ENCODE assay signal across 2 cellular contexts in genomic region chr1:23178414-23178813, GRCh38.
TF ChIP-seq lines count a peak whose summit lies in the region.

No MANE protein-coding gene starts in this region.

TF ChIP-seq in IMR-90, 13 proteins besides CTCF, POLR2A, EP300 and RAD21:
- TF ChIP-seq, protein P1, sequence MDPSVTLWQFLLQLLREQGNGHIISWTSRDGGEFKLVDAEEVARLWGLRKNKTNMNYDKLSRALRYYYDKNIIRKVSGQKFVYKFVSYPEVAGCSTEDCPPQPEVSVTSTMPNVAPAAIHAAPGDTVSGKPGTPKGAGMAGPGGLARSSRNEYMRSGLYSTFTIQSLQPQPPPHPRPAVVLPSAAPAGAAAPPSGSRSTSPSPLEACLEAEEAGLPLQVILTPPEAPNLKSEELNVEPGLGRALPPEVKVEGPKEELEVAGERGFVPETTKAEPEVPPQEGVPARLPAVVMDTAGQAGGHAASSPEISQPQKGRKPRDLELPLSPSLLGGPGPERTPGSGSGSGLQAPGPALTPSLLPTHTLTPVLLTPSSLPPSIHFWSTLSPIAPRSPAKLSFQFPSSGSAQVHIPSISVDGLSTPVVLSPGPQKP (IDR thresholded peaks at IDR 0.05; ENCODE audit: borderline replicate concordance, low read depth, low read length) = no peak
- TF ChIP-seq RCOR1 (IDR thresholded peaks at IDR 0.05; ENCODE audit: insufficient replicate concordance, low read length) (no peak), NFE2L2 (IDR thresholded peaks at IDR 0.05; ENCODE audit: low read depth, low read length) (no peak), MAZ (IDR thresholded peaks at IDR 0.05; ENCODE audit: borderline replicate concordance, low read depth, low read length) (no peak), CHD1 (IDR thresholded peaks at IDR 0.05; ENCODE audit: low read depth, low read length) (no peak), MAFK (IDR thresholded peaks at IDR 0.05; ENCODE audit: low read depth, low read length) (no peak), SMC3 (IDR thresholded peaks at IDR 0.05; ENCODE audit: low read depth, low read length) (no peak), CEBPB (IDR thresholded peaks at IDR 0.05; ENCODE audit: low read depth, low read length) (no peak), BHLHE40 (IDR thresholded peaks at IDR 0.05; ENCODE audit: low read depth, low read length) (no peak)

TF ChIP-seq in K562, 482 proteins besides CTCF, POLR2A, EP300 and RAD21:
- TF ChIP-seq, protein P2, sequence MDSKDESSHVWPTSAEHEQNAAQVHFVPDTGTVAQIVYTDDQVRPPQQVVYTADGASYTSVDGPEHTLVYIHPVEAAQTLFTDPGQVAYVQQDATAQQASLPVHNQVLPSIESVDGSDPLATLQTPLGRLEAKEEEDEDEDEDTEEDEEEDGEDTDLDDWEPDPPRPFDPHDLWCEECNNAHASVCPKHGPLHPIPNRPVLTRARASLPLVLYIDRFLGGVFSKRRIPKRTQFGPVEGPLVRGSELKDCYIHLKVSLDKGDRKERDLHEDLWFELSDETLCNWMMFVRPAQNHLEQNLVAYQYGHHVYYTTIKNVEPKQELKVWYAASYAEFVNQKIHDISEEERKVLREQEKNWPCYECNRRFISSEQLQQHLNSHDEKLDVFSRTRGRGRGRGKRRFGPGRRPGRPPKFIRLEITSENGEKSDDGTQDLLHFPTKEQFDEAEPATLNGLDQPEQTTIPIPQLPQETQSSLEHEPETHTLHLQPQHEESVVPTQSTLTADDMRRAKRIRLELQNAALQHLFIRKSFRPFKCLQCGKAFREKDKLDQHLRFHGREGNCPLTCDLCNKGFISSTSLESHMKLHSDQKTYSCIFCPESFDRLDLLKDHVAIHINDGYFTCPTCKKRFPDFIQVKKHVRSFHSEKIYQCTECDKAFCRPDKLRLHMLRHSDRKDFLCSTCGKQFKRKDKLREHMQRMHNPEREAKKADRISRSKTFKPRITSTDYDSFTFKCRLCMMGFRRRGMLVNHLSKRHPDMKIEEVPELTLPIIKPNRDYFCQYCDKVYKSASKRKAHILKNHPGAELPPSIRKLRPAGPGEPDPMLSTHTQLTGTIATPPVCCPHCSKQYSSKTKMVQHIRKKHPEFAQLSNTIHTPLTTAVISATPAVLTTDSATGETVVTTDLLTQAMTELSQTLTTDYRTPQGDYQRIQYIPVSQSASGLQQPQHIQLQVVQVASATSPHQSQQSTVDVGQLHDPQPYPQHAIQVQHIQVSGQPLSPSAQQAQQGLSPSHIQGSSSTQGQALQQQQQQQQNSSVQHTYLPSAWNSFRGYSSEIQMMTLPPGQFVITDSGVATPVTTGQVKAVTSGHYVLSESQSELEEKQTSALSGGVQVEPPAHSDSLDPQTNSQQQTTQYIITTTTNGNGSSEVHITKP (IDR thresholded peaks at IDR 0.05; ENCODE audit: partially characterized antibody) = peak; percentile 82
- TF ChIP-seq ARNT (IDR thresholded peaks at IDR 0.05) = 0 out of 4 replicates have a peak, but pooled peaks of 1 of the 2 experiments have one; percentile 34
- peak; percentile 13; the same call in 1 of the 2 replicates for TF ChIP-seq DPF2 (IDR thresholded peaks at IDR 0.05)
- peak; percentile 36 for TF ChIP-seq MEIS2 (IDR thresholded peaks at IDR 0.05; ENCODE audit: partially characterized antibody)
- peak; percentile 36; the same call in 1 of the 2 replicates for TF ChIP-seq CREM (IDR thresholded peaks at IDR 0.05; ENCODE audit: low read depth)
- no peak for TF ChIP-seq JUND (IDR thresholded peaks at IDR 0.05; ENCODE audit: borderline replicate concordance, low read depth, low read length)
- no peak for TF ChIP-seq JUND (tag; IDR thresholded peaks at IDR 0.05; ENCODE audit: borderline replicate concordance, low read depth, low read length)
- TF ChIP-seq PBX2 (CRISPR knock-in tag; IDR thresholded peaks at IDR 0.05; ENCODE audit: low read depth) = no peak
- 0 out of 2 replicates have a peak, but pooled peaks have one; percentile 9 for TF ChIP-seq PBX2 (tag; conservative IDR thresholded peaks at IDR 0.05; ENCODE audit: low read depth)
- TF ChIP-seq PKNOX1 (IDR thresholded peaks at IDR 0.05) = peak; percentile 69
- TF ChIP-seq, protein P3, sequence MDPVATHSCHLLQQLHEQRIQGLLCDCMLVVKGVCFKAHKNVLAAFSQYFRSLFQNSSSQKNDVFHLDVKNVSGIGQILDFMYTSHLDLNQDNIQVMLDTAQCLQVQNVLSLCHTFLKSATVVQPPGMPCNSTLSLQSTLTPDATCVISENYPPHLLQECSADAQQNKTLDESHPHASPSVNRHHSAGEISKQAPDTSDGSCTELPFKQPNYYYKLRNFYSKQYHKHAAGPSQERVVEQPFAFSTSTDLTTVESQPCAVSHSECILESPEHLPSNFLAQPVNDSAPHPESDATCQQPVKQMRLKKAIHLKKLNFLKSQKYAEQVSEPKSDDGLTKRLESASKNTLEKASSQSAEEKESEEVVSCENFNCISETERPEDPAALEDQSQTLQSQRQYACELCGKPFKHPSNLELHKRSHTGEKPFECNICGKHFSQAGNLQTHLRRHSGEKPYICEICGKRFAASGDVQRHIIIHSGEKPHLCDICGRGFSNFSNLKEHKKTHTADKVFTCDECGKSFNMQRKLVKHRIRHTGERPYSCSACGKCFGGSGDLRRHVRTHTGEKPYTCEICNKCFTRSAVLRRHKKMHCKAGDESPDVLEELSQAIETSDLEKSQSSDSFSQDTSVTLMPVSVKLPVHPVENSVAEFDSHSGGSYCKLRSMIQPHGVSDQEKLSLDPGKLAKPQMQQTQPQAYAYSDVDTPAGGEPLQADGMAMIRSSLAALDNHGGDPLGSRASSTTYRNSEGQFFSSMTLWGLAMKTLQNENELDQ (CRISPR knock-in tag; IDR thresholded peaks at IDR 0.05; ENCODE audit: borderline replicate concordance) = no peak
- no peak for TF ChIP-seq CHD1 (IDR thresholded peaks at IDR 0.05; ENCODE audit: low read length)
- no peak for TF ChIP-seq HMBOX1 (IDR thresholded peaks at IDR 0.05)
- peak; percentile 26; the same call in 1 of the 2 replicates for TF ChIP-seq NFE2 (IDR thresholded peaks at IDR 0.05; ENCODE audit: low read depth)
- TF ChIP-seq TBP (optimal IDR thresholded peaks at IDR 0.05; ENCODE audit: low read depth, low read length) = peak; percentile 1
- TF ChIP-seq, protein P4, sequence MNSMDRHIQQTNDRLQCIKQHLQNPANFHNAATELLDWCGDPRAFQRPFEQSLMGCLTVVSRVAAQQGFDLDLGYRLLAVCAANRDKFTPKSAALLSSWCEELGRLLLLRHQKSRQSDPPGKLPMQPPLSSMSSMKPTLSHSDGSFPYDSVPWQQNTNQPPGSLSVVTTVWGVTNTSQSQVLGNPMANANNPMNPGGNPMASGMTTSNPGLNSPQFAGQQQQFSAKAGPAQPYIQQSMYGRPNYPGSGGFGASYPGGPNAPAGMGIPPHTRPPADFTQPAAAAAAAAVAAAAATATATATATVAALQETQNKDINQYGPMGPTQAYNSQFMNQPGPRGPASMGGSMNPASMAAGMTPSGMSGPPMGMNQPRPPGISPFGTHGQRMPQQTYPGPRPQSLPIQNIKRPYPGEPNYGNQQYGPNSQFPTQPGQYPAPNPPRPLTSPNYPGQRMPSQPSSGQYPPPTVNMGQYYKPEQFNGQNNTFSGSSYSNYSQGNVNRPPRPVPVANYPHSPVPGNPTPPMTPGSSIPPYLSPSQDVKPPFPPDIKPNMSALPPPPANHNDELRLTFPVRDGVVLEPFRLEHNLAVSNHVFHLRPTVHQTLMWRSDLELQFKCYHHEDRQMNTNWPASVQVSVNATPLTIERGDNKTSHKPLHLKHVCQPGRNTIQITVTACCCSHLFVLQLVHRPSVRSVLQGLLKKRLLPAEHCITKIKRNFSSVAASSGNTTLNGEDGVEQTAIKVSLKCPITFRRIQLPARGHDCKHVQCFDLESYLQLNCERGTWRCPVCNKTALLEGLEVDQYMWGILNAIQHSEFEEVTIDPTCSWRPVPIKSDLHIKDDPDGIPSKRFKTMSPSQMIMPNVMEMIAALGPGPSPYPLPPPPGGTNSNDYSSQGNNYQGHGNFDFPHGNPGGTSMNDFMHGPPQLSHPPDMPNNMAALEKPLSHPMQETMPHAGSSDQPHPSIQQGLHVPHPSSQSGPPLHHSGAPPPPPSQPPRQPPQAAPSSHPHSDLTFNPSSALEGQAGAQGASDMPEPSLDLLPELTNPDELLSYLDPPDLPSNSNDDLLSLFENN (IDR thresholded peaks at IDR 0.05; ENCODE audit: low read depth in 2 of 2, low read length in 2 of 2) = no peak
- TF ChIP-seq NR2C1 (IDR thresholded peaks at IDR 0.05) = no peak
- 0 out of 2 replicates have a peak, but pooled peaks have one; percentile 13 for TF ChIP-seq NR2C1 (tag; IDR thresholded peaks at IDR 0.05)
- TF ChIP-seq ATF1 (CRISPR knock-in tag; IDR thresholded peaks at IDR 0.05) = no peak
- TF ChIP-seq ATF1 (tag; IDR thresholded peaks at IDR 0.05) = peak; percentile 23; the same call in 1 of the 2 replicates
- TF ChIP-seq TAF9B (IDR thresholded peaks at IDR 0.05; ENCODE audit: partially characterized antibody) = no peak
